ENCODE assay signal across 7 cellular contexts in the genomic region with DNA sequence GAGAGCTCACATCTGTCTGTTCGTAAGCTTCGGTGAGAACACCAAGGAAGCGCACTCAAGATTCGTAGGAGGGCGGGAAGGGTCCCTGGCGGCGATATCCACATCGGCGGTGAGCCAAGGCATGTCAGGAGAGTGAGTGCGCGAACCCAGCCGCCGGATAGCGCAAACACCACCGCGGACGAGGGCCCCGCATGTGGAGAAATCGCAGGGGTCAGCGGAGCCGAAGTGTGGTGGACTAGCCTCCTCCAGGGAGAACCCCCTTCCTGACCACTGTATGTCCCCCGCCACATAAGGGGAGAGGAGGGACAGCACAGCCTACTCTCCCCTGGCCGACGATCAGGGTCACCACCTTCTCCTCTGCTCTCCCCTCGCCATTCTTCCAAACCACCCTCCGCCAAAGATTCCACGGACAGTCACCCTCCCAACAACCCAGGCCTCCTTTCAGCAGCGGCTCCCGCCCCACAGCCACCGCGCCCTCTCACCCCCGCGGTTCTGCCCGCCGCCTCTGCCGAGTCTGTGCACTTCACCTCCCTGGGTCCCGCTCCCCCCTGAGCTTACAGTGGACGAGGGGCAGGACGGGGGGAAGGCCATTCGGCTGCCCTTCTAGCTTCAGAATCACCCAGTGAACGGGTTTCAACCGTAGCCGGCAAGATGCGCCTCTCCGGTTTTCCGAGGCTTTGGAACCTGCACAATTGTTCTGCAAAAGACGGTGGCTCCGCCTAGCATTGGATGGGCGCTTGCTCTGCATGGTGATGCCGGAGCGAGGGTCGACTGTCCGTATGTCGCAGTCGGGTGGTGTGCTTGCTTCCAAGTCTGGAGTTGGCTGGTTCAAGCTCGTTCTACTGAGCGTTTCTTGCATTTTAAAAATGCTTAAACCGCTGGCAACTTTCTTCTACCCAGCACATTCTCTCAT.
DNase-seq lines count a peak whose midpoint lies in the region; ATAC-seq and TF ChIP-seq lines count a peak whose summit lies in the region.
"Not testable (repeated sequence)": the region's sequence is repeated elsewhere in the genome, so short reads cannot be mapped to it uniquely, and the experiment has no call there.

No MANE protein-coding gene starts in this region.

- peaks cover 29% of the 10 kb centered on the region for H3K27me3 Mint-ChIP-seq in activated CD4-positive, alpha-beta memory T cell treated with anti-CD3 and anti-CD28 coated beads for 36 hours
- H3K27me3 Mint-ChIP-seq in natural killer cell (ENCODE audit: low read depth in 2 of 2): peaks cover 19 to 24% of the 10 kb centered on the region in 2 donors

- H3K36me3 ChIP-seq in adipocyte (ENCODE audit: control insufficient read depth, insufficient read depth, low read length, severe bottlenecking); iPS-18a (ENCODE audit: control insufficient read depth, low read depth, low read length); gastrocnemius medialis: not testable (repeated sequence)

- peak overlapping the region; percentile 11; the same call in 1 of the 2 replicates for H3K4me3 ChIP-seq in HFF-Myc (replicated peaks; ENCODE audit: low read depth, low read length)
- peak overlapping the region; percentile 27 for H3K4me3 ChIP-seq in adipocyte (ENCODE audit: low read length)
- H3K4me3 ChIP-seq in epithelial cell of proximal tubule (ENCODE audit: low read depth, low read length): peak overlapping the region; percentile 8
- H3K4me3 ChIP-seq in iPS-18a (ENCODE audit: low read length): peak overlapping the region; percentile 50
- peak overlapping the region in 3 of 4 donors; percentile 17 to 32 (median 25) for H3K4me3 ChIP-seq in gastrocnemius medialis

- not testable (repeated sequence) for H3K27ac Mint-ChIP-seq in activated CD4-positive, alpha-beta memory T cell treated with anti-CD3 and anti-CD28 coated beads for 36 hours
- H3K27ac Mint-ChIP-seq in natural killer cell: peak overlapping the region in 1 of 2 donors; percentile 35

- peak overlapping the region; percentile 43 for H3K4me3 Mint-ChIP-seq in activated CD4-positive, alpha-beta memory T cell treated with anti-CD3 and anti-CD28 coated beads for 36 hours
- H3K4me3 Mint-ChIP-seq in natural killer cell: peak overlapping the region; percentile 62

- not testable (repeated sequence) for DNase-seq in HFF-Myc (ENCODE audit: extremely low read depth, low read depth); adipocyte (ENCODE audit: low read depth); epithelial cell of proximal tubule (ENCODE audit: low read depth); natural killer cell; gastrocnemius medialis
- DNase-seq in activated CD4-positive, alpha-beta memory T cell treated with anti-CD3 and anti-CD28 coated beads for 36 hours: peak; percentile 20

- POLR2A ChIA-PET in activated CD4-positive, alpha-beta memory T cell treated with anti-CD3 and anti-CD28 coated beads for 36 hours (lab: Charles Lee): not testable (repeated sequence)

- not testable (repeated sequence) for H3K9ac ChIP-seq in adipocyte (ENCODE audit: low read length); iPS-18a (ENCODE audit: low read length)

- in situ Hi-C loops in gastrocnemius medialis (cut with MboI; ENCODE audit: low sequenced_read_pairs in 4 of 4): not testable (repeated sequence)

- not testable (repeated sequence) for H3K36me3 Mint-ChIP-seq in activated CD4-positive, alpha-beta memory T cell treated with anti-CD3 and anti-CD28 coated beads for 36 hours; natural killer cell

- intact Hi-C loops in activated CD4-positive, alpha-beta memory T cell treated with anti-CD3 and anti-CD28 coated beads for 36 hours (cut with micrococcal nuclease); natural killer cell (cut with micrococcal nuclease); gastrocnemius medialis (cut with DNase I; ENCODE audit: low total_unique reads): not testable (repeated sequence)

- H3K4me1 Mint-ChIP-seq in activated CD4-positive, alpha-beta memory T cell treated with anti-CD3 and anti-CD28 coated beads for 36 hours (ENCODE audit: low read depth): peaks cover 11% of the 10 kb centered on the region
- peaks cover 13 to 26% of the 10 kb centered on the region in 2 donors for H3K4me1 Mint-ChIP-seq in natural killer cell

- TF ChIP-seq CTCF in HFF-Myc (IDR thresholded peaks at IDR 0.05; ENCODE audit: low read depth, low read length, missing control alignments); epithelial cell of proximal tubule (conservative IDR thresholded peaks at IDR 0.05; ENCODE audit: low read depth, low read length); natural killer cell (IDR thresholded peaks at IDR 0.05); gastrocnemius medialis (IDR thresholded peaks at IDR 0.05 in 4 of 5, conservative IDR thresholded peaks at IDR 0.05 in 1 of 5): not testable (repeated sequence)

- H3K27me3 ChIP-seq in adipocyte (replicated peaks; ENCODE audit: control insufficient read depth, insufficient read depth, low read length): not testable (repeated sequence)
- H3K27me3 ChIP-seq in iPS-18a (ENCODE audit: control insufficient read depth, insufficient read depth, low read length) (peaks cover 22% of the 10 kb centered on the region), gastrocnemius medialis (peaks cover 10 to 15% (median 14%) of the 10 kb centered on the region in 3 donors)

- peak; percentile 39 to 67 (median 61) for ATAC-seq in natural killer cell
- not testable (repeated sequence) for ATAC-seq in gastrocnemius medialis

- H3K9me3 ChIP-seq in adipocyte (ENCODE audit: control insufficient read depth, low read length); iPS-18a (ENCODE audit: control insufficient read depth, low read depth, low read length); gastrocnemius medialis: not testable (repeated sequence)

- TF ChIP-seq POLR2A in gastrocnemius medialis (IDR thresholded peaks at IDR 0.05): not testable (repeated sequence)

- CTCF ChIA-PET in activated CD4-positive, alpha-beta memory T cell treated with anti-CD3 and anti-CD28 coated beads for 36 hours (lab: Charles Lee): not testable (repeated sequence)

- H3K4me1 ChIP-seq in adipocyte (ENCODE audit: control insufficient read depth, insufficient read depth, low read length); iPS-18a (ENCODE audit: control insufficient read depth, low read depth, low read length); gastrocnemius medialis: not testable (repeated sequence)

- H3K9me3 Mint-ChIP-seq in activated CD4-positive, alpha-beta memory T cell treated with anti-CD3 and anti-CD28 coated beads for 36 hours; natural killer cell: not testable (repeated sequence)

- H3K27ac ChIP-seq in iPS-18a (ENCODE audit: low read length); gastrocnemius medialis: not testable (repeated sequence)
